Comparison of ENCODE assay signal across 8 cellular contexts in the genomic region with DNA sequence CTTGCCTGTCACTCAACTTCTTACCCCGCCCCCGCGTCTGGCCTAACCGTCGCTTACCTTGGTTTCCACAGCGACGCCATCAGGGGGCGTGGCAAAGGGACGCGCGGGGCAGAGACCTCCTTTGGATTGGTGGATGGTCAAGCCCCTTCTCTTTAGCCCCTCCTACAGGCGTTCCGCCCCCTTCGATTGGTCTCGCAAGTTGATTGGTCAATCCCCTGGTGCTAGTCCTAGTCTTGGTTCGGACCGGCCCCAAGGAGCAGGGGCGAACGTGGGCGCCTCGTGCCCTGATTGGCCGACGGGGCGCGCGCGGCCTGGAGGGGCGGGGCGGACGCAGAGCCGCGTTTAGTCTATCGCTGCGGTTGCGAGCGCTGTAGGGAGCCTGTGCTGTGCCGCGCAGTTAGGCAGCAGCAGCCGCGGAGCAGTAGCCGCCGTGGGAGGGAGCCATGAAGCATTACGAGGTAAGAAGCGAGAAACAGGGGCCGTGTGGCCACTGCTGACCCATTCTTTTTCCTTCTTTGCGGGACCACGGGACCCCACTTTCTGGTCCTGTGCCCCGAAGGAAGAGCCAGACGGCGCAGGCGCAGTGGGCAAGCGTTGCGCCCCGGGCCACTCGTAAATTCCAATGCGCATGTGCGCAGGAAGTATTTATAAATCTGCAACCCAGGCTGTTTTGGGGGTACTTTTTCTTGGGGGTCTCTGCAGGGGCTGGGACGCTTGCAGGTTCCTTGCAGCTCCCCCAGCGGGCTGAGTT. TPM values are rescaled to one million over a fixed set of nuclear protein-coding genes. Genes with fewer than 3 reads are reported as not detected.
A peak's percentile ranks its signal among the peaks of the same experiment; 100 is the strongest.
DNase-seq lines count a peak whose midpoint lies in the region; ATAC-seq and TF ChIP-seq lines count a peak whose summit lies in the region.

A gene with protein sequence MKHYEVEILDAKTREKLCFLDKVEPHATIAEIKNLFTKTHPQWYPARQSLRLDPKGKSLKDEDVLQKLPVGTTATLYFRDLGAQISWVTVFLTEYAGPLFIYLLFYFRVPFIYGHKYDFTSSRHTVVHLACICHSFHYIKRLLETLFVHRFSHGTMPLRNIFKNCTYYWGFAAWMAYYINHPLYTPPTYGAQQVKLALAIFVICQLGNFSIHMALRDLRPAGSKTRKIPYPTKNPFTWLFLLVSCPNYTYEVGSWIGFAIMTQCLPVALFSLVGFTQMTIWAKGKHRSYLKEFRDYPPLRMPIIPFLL (plus strand): TSS at position 341 of the 751 bp plus-strand sequence. CDS start 103 bp downstream, at position 444.

- H3K27ac ChIP-seq in C4-2B: peak within 1 kb of the TSS; percentile 93
- peak within 1 kb of the TSS; percentile 93 to 94 for H3K27ac ChIP-seq in left lung

- H3K9me3 Mint-ChIP-seq in dendritic cell treated with granulocyte-macrophage colony-stimulating factor and Interleukin-4, amounts not matched to agents 40 ng/mL and 50 ng/mL, for 4 days: no peaks in the 10 kb centered on the region

- peak; percentile 91 for ATAC-seq in GM19395 (IDR thresholded peaks at IDR 0.05; ENCODE audit: unreplicated experiment)
- peak; percentile 94 for ATAC-seq in HG03565 (IDR thresholded peaks at IDR 0.05; ENCODE audit: unreplicated experiment)
- ATAC-seq in left lung: peak; percentile 98

- peak within 1 kb of the TSS; percentile 100 for H3K4me3 Mint-ChIP-seq in dendritic cell treated with granulocyte-macrophage colony-stimulating factor and Interleukin-4, amounts not matched to agents 40 ng/mL and 50 ng/mL, for 4 days

- peak within 1 kb of the TSS; percentile 65 to 87 for H3K4me3 ChIP-seq in left lung

- intact Hi-C loops in dendritic cell treated with granulocyte-macrophage colony-stimulating factor and Interleukin-4, amounts not matched to agents 40 ng/mL and 50 ng/mL, for 4 days (cut with micrococcal nuclease): loop anchor here (1.0 kb wide), 1 partner anchor 11 kb away; a partner anchor contains a TSS
- intact Hi-C loops in left lung (cut with DNase I): no loop called here

- no peaks in the 10 kb centered on the region for H3K27me3 ChIP-seq in left lung

- TF ChIP-seq CTCF in C4-2B (conservative IDR thresholded peaks at IDR 0.05) (no peak), left lung (IDR thresholded peaks at IDR 0.05) (peak in 1 of 2 donors; percentile 15)

- H3K27me3 Mint-ChIP-seq in dendritic cell treated with granulocyte-macrophage colony-stimulating factor and Interleukin-4, amounts not matched to agents 40 ng/mL and 50 ng/mL, for 4 days: no peaks in the 10 kb centered on the region

- peak within 1 kb of the TSS; percentile 94 for H3K27ac Mint-ChIP-seq in dendritic cell treated with granulocyte-macrophage colony-stimulating factor and Interleukin-4, amounts not matched to agents 40 ng/mL and 50 ng/mL, for 4 days

- DNase-seq in NCI-H774 (lab: John Stamatoyannopoulos, UW): peak; percentile 99
- DNase-seq in activated CD4-positive, alpha-beta T cell treated with anti-CD3 and anti-CD28 coated beads, Interleukin-2, amount 50 U/mL, for 4 hours: peak; percentile 100
- peak; percentile 100 for DNase-seq in left lung
- DNase-seq in stimulated activated CD4-positive, alpha-beta T cell treated with anti-CD3 and anti-CD28 coated beads, Interleukin-2, amount 100 ng/mL, for 48 hours: peak; percentile 100

- no peaks in the 10 kb centered on the region for H3K36me3 ChIP-seq in left lung

- peaks cover 4 to 27% of the 10 kb centered on the region in 2 donors for H3K4me1 ChIP-seq in left lung

- peaks cover 20% of the 10 kb centered on the region for H3K36me3 Mint-ChIP-seq in dendritic cell treated with granulocyte-macrophage colony-stimulating factor and Interleukin-4, amounts not matched to agents 40 ng/mL and 50 ng/mL, for 4 days (ENCODE audit: low read depth)

- H3K9me3 ChIP-seq in left lung: no peaks in the 10 kb centered on the region

- H3K4me1 Mint-ChIP-seq in dendritic cell treated with granulocyte-macrophage colony-stimulating factor and Interleukin-4, amounts not matched to agents 40 ng/mL and 50 ng/mL, for 4 days (ENCODE audit: low read depth): peaks cover 35% of the 10 kb centered on the region

RNA-seq across cellular contexts. Expression of the gene that starts here (rescaled TPM):
- total RNA-seq in left lung: 100 to 1,000 TPM; 119 to 122 TPM

Comparison
In these comparisons a context has a peak if more than half of its experiments do, and no peak if none do; other contexts are left out.
1. Peak in every context shown above with its lines: DNase-seq, ATAC-seq, H3K4me3 ChIP-seq and H3K27ac ChIP-seq.